In genomic region chr11:65961267-65962135, GRCh38 we compare ENCODE assay signal across 1 cellular context.
TF ChIP-seq lines count a peak whose summit lies in the region.

A gene with protein sequence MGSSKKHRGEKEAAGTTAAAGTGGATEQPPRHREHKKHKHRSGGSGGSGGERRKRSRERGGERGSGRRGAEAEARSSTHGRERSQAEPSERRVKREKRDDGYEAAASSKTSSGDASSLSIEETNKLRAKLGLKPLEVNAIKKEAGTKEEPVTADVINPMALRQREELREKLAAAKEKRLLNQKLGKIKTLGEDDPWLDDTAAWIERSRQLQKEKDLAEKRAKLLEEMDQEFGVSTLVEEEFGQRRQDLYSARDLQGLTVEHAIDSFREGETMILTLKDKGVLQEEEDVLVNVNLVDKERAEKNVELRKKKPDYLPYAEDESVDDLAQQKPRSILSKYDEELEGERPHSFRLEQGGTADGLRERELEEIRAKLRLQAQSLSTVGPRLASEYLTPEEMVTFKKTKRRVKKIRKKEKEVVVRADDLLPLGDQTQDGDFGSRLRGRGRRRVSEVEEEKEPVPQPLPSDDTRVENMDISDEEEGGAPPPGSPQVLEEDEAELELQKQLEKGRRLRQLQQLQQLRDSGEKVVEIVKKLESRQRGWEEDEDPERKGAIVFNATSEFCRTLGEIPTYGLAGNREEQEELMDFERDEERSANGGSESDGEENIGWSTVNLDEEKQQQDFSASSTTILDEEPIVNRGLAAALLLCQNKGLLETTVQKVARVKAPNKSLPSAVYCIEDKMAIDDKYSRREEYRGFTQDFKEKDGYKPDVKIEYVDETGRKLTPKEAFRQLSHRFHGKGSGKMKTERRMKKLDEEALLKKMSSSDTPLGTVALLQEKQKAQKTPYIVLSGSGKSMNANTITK (plus strand): TSS chr11:65961734. CDS start chr11:65961781, 47 bp downstream.

TF ChIP-seq in HEK293, 187 proteins besides CTCF, POLR2A, EP300 and RAD21 (continued from another document):
- peak; percentile 90 for TF ChIP-seq ZBTB26 (tag by site-specific recombination; optimal IDR thresholded peaks at IDR 0.05)
- TF ChIP-seq, protein P1, sequence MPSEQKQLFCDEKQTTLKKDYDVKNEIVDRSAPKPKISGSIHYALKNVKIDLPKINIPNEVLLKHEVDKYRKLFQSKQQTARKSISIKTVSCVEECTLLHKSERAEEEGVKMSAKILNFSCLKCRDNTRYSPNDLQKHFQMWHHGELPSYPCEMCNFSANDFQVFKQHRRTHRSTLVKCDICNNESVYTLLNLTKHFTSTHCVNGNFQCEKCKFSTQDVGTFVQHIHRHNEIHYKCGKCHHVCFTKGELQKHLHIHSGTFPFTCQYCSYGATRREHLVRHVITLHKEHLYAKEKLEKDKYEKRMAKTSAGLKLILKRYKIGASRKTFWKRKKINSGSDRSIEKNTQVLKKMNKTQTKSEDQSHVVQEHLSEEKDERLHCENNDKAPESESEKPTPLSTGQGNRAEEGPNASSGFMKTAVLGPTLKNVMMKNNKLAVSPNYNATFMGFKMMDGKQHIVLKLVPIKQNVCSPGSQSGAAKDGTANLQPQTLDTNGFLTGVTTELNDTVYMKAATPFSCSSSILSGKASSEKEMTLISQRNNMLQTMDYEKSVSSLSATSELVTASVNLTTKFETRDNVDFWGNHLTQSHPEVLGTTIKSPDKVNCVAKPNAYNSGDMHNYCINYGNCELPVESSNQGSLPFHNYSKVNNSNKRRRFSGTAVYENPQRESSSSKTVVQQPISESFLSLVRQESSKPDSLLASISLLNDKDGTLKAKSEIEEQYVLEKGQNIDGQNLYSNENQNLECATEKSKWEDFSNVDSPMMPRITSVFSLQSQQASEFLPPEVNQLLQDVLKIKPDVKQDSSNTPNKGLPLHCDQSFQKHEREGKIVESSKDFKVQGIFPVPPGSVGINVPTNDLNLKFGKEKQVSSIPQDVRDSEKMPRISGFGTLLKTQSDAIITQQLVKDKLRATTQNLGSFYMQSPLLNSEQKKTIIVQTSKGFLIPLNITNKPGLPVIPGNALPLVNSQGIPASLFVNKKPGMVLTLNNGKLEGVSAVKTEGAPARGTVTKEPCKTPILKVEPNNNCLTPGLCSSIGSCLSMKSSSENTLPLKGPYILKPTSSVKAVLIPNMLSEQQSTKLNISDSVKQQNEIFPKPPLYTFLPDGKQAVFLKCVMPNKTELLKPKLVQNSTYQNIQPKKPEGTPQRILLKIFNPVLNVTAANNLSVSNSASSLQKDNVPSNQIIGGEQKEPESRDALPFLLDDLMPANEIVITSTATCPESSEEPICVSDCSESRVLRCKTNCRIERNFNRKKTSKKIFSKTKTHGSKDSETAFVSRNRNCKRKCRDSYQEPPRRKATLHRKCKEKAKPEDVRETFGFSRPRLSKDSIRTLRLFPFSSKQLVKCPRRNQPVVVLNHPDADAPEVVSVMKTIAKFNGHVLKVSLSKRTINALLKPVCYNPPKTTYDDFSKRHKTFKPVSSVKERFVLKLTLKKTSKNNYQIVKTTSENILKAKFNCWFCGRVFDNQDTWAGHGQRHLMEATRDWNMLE (tag by site-specific recombination; conservative IDR thresholded peaks at IDR 0.05; ENCODE audit: low read depth): peak; percentile 99
- TF ChIP-seq ZBTB20 (tag by site-specific recombination; IDR thresholded peaks at IDR 0.05): peak; percentile 5; the same call in 1 of the 2 replicates
- TF ChIP-seq, protein P2, sequence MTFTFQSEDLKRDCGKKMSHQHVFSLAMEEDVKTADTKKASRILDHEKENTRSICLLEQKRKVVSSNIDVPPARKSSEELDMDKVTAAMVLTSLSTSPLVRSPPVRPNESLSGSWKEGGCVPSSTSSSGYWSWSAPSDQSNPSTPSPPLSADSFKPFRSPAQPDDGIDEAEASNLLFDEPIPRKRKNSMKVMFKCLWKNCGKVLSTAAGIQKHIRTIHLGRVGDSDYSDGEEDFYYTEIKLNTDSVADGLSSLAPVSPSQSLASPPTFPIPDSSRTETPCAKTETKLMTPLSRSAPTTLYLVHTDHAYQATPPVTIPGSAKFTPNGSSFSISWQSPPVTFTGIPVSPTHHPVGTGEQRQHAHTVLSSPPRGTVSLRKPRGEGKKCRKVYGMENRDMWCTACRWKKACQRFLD (tag by site-specific recombination; IDR thresholded peaks at IDR 0.05): no peak
- 0 out of 2 replicates have a peak, but pooled peaks have one; percentile 1 for TF ChIP-seq WT1 (tag by site-specific recombination; IDR thresholded peaks at IDR 0.05)
- peak; percentile 56 for TF ChIP-seq ZNF335 (tag by site-specific recombination; conservative IDR thresholded peaks at IDR 0.05)
- no peak for TF ChIP-seq ZNF223 (tag by site-specific recombination; IDR thresholded peaks at IDR 0.05)
- TF ChIP-seq KLF16 (tag by site-specific recombination; IDR thresholded peaks at IDR 0.05): no peak
- no peak for TF ChIP-seq ZNF366 (tag by site-specific recombination; conservative IDR thresholded peaks at IDR 0.05)
- peak; percentile 41; the same call in 1 of the 2 replicates for TF ChIP-seq YY2 (tag by site-specific recombination; IDR thresholded peaks at IDR 0.05)
- TF ChIP-seq, protein P3, sequence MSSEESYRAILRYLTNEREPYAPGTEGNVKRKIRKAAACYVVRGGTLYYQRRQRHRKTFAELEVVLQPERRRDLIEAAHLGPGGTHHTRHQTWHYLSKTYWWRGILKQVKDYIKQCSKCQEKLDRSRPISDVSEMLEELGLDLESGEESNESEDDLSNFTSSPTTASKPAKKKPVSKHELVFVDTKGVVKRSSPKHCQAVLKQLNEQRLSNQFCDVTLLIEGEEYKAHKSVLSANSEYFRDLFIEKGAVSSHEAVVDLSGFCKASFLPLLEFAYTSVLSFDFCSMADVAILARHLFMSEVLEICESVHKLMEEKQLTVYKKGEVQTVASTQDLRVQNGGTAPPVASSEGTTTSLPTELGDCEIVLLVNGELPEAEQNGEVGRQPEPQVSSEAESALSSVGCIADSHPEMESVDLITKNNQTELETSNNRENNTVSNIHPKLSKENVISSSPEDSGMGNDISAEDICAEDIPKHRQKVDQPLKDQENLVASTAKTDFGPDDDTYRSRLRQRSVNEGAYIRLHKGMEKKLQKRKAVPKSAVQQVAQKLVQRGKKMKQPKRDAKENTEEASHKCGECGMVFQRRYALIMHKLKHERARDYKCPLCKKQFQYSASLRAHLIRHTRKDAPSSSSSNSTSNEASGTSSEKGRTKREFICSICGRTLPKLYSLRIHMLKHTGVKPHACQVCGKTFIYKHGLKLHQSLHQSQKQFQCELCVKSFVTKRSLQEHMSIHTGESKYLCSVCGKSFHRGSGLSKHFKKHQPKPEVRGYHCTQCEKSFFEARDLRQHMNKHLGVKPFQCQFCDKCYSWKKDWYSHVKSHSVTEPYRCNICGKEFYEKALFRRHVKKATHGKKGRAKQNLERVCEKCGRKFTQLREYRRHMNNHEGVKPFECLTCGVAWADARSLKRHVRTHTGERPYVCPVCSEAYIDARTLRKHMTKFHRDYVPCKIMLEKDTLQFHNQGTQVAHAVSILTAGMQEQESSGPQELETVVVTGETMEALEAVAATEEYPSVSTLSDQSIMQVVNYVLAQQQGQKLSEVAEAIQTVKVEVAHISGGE (tag by site-specific recombination; conservative IDR thresholded peaks at IDR 0.05; ENCODE audit: low read depth): peak; percentile 95
- peak; percentile 65 for TF ChIP-seq ZEB2 (tag by site-specific recombination; IDR thresholded peaks at IDR 0.05)
- no peak for TF ChIP-seq ZNF513 (tag by site-specific recombination; IDR thresholded peaks at IDR 0.05)
- no peak for TF ChIP-seq ZFP69B (tag by site-specific recombination; IDR thresholded peaks at IDR 0.05)
- TF ChIP-seq SP3 (tag by site-specific recombination; IDR thresholded peaks at IDR 0.05): peak; percentile 61
- no peak for TF ChIP-seq GLIS1 (tag by site-specific recombination; IDR thresholded peaks at IDR 0.05)
- TF ChIP-seq MZF1 (tag by site-specific recombination; IDR thresholded peaks at IDR 0.05; ENCODE audit: borderline replicate concordance): no peak
- TF ChIP-seq ZNF580 (tag by site-specific recombination; IDR thresholded peaks at IDR 0.05): no peak
- no peak for TF ChIP-seq ZNF266 (tag by site-specific recombination; IDR thresholded peaks at IDR 0.05; ENCODE audit: low read depth)
- TF ChIP-seq SALL2 (tag by site-specific recombination; IDR thresholded peaks at IDR 0.05; ENCODE audit: borderline replicate concordance): no peak
- peak; percentile 66 for TF ChIP-seq ZXDB (tag by site-specific recombination; IDR thresholded peaks at IDR 0.05)
